ENCODE assay signal across 1 cellular context in the genomic region with DNA sequence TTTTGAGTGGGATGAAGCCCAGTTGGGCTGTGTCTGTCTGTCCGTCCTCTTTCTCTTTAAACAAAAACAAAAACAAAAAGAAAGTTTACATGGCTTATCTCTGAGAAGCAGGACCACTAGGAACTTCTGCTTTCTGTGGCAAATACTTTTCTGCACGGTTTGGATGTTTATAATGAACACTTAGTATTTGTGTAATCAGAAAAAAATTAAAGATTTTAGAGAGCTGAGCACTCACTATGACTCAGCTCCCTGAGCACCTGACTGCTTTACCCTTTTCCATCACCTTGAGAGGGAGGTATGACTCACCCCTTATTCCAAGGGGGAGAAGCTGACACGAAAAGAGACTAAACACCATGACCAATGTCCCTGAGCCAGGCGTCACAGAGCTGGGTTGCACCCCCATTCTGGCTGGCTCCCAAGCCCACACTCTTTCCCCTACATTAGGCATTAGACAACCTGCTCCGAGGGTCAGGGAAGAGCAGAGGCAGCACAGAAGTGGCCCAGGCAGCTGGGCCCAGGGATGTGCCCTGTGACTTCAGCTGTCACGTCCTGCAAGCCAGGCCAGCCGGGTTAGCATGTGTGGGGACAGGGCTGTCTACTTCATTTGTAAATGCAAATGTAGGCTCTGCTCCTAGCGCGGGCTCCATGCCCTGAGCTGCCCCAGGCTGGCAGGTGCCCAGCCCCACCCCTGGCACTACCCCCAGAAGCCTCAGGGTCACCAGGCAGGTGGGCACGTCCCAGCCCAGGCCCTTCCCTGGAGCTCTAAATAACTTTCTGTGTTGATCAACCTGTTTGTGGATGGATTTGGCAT.
TF ChIP-seq lines count a peak whose summit lies in the region.

No MANE protein-coding gene starts in this region.

TF ChIP-seq in K562, 482 proteins besides CTCF, POLR2A, EP300 and RAD21 (continued from another document and continues in another):
- TF ChIP-seq, protein P1, sequence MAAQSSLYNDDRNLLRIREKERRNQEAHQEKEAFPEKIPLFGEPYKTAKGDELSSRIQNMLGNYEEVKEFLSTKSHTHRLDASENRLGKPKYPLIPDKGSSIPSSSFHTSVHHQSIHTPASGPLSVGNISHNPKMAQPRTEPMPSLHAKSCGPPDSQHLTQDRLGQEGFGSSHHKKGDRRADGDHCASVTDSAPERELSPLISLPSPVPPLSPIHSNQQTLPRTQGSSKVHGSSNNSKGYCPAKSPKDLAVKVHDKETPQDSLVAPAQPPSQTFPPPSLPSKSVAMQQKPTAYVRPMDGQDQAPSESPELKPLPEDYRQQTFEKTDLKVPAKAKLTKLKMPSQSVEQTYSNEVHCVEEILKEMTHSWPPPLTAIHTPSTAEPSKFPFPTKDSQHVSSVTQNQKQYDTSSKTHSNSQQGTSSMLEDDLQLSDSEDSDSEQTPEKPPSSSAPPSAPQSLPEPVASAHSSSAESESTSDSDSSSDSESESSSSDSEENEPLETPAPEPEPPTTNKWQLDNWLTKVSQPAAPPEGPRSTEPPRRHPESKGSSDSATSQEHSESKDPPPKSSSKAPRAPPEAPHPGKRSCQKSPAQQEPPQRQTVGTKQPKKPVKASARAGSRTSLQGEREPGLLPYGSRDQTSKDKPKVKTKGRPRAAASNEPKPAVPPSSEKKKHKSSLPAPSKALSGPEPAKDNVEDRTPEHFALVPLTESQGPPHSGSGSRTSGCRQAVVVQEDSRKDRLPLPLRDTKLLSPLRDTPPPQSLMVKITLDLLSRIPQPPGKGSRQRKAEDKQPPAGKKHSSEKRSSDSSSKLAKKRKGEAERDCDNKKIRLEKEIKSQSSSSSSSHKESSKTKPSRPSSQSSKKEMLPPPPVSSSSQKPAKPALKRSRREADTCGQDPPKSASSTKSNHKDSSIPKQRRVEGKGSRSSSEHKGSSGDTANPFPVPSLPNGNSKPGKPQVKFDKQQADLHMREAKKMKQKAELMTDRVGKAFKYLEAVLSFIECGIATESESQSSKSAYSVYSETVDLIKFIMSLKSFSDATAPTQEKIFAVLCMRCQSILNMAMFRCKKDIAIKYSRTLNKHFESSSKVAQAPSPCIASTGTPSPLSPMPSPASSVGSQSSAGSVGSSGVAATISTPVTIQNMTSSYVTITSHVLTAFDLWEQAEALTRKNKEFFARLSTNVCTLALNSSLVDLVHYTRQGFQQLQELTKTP (IDR thresholded peaks at IDR 0.05; ENCODE audit: low read depth in 1 of 2, partially characterized antibody in 2 of 2): peak in 1 of 2 experiments; percentile 15
- TF ChIP-seq CXXC5 (CRISPR knock-in tag; IDR thresholded peaks at IDR 0.05): peak; percentile 50
- TF ChIP-seq NUFIP1 (IDR thresholded peaks at IDR 0.05; ENCODE audit: partially characterized antibody): no peak
- no peak for TF ChIP-seq ELF1 (tag; IDR thresholded peaks at IDR 0.05)
- TF ChIP-seq ZNF445 (CRISPR knock-in tag; IDR thresholded peaks at IDR 0.05; ENCODE audit: low read depth): no peak
- TF ChIP-seq, protein P2, sequence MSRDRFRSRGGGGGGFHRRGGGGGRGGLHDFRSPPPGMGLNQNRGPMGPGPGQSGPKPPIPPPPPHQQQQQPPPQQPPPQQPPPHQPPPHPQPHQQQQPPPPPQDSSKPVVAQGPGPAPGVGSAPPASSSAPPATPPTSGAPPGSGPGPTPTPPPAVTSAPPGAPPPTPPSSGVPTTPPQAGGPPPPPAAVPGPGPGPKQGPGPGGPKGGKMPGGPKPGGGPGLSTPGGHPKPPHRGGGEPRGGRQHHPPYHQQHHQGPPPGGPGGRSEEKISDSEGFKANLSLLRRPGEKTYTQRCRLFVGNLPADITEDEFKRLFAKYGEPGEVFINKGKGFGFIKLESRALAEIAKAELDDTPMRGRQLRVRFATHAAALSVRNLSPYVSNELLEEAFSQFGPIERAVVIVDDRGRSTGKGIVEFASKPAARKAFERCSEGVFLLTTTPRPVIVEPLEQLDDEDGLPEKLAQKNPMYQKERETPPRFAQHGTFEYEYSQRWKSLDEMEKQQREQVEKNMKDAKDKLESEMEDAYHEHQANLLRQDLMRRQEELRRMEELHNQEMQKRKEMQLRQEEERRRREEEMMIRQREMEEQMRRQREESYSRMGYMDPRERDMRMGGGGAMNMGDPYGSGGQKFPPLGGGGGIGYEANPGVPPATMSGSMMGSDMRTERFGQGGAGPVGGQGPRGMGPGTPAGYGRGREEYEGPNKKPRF (IDR thresholded peaks at IDR 0.05; ENCODE audit: low read depth, low read length): no peak
- TF ChIP-seq NBN (IDR thresholded peaks at IDR 0.05; ENCODE audit: low read depth): peak; percentile 59; the same call in 1 of the 2 replicates
- TF ChIP-seq POLR3G (IDR thresholded peaks at IDR 0.05; ENCODE audit: extremely low read depth, insufficient read length, insufficient replicate concordance): no peak
- TF ChIP-seq BHLHE40 (IDR thresholded peaks at IDR 0.05; ENCODE audit: low read length): peak; percentile 82
- TF ChIP-seq, protein P3, sequence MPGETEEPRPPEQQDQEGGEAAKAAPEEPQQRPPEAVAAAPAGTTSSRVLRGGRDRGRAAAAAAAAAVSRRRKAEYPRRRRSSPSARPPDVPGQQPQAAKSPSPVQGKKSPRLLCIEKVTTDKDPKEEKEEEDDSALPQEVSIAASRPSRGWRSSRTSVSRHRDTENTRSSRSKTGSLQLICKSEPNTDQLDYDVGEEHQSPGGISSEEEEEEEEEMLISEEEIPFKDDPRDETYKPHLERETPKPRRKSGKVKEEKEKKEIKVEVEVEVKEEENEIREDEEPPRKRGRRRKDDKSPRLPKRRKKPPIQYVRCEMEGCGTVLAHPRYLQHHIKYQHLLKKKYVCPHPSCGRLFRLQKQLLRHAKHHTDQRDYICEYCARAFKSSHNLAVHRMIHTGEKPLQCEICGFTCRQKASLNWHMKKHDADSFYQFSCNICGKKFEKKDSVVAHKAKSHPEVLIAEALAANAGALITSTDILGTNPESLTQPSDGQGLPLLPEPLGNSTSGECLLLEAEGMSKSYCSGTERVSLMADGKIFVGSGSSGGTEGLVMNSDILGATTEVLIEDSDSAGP (CRISPR knock-in tag; IDR thresholded peaks at IDR 0.05): no peak
- TF ChIP-seq NCOA1 (IDR thresholded peaks at IDR 0.05; ENCODE audit: low read depth): peak; percentile 68
- no peak for TF ChIP-seq GABPA (tag; conservative IDR thresholded peaks at IDR 0.05; ENCODE audit: low read depth)
- TF ChIP-seq, protein P4, sequence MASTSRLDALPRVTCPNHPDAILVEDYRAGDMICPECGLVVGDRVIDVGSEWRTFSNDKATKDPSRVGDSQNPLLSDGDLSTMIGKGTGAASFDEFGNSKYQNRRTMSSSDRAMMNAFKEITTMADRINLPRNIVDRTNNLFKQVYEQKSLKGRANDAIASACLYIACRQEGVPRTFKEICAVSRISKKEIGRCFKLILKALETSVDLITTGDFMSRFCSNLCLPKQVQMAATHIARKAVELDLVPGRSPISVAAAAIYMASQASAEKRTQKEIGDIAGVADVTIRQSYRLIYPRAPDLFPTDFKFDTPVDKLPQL (IDR thresholded peaks at IDR 0.05; ENCODE audit: extremely low read depth, insufficient read length): no peak
- no peak for TF ChIP-seq KDM5B (IDR thresholded peaks at IDR 0.05; ENCODE audit: insufficient replicate concordance, low read depth, low read length)
- TF ChIP-seq ELF2 (CRISPR knock-in tag; IDR thresholded peaks at IDR 0.05): no peak
- TF ChIP-seq FOS (IDR thresholded peaks at IDR 0.05; ENCODE audit: extremely low read depth, insufficient read length): peak; percentile 82
- TF ChIP-seq, protein P5, sequence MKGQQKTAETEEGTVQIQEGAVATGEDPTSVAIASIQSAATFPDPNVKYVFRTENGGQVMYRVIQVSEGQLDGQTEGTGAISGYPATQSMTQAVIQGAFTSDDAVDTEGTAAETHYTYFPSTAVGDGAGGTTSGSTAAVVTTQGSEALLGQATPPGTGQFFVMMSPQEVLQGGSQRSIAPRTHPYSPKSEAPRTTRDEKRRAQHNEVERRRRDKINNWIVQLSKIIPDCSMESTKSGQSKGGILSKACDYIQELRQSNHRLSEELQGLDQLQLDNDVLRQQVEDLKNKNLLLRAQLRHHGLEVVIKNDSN (CRISPR knock-in tag; IDR thresholded peaks at IDR 0.05): 0 out of 2 replicates have a peak, but pooled peaks have one; percentile 38
- TF ChIP-seq HEY1 (CRISPR knock-in tag; IDR thresholded peaks at IDR 0.05; ENCODE audit: borderline replicate concordance): no peak
- no peak for TF ChIP-seq TBP (optimal IDR thresholded peaks at IDR 0.05; ENCODE audit: low read depth, low read length)
- peak; percentile 79 for TF ChIP-seq TAL1 (IDR thresholded peaks at IDR 0.05)
- TF ChIP-seq, protein P6, sequence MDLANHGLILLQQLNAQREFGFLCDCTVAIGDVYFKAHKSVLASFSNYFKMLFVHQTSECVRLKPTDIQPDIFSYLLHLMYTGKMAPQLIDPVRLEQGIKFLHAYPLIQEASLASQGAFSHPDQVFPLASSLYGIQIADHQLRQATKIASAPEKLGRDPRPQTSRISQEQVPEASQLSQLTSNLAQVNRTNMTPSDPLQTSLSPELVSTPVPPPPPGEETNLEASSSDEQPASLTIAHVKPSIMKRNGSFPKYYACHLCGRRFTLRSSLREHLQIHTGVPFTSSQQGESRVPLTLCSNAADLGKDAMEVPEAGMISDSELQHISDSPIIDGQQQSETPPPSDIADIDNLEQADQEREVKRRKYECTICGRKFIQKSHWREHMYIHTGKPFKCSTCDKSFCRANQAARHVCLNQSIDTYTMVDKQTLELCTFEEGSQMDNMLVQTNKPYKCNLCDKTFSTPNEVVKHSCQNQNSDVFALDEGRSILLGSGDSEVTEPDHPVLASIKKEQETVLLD (IDR thresholded peaks at IDR 0.05): peak; percentile 31; the same call in 1 of the 2 replicates
- peak; percentile 66 for TF ChIP-seq SPI1 (IDR thresholded peaks at IDR 0.05; ENCODE audit: borderline replicate concordance, low read depth, low read length)
- TF ChIP-seq, protein P7, sequence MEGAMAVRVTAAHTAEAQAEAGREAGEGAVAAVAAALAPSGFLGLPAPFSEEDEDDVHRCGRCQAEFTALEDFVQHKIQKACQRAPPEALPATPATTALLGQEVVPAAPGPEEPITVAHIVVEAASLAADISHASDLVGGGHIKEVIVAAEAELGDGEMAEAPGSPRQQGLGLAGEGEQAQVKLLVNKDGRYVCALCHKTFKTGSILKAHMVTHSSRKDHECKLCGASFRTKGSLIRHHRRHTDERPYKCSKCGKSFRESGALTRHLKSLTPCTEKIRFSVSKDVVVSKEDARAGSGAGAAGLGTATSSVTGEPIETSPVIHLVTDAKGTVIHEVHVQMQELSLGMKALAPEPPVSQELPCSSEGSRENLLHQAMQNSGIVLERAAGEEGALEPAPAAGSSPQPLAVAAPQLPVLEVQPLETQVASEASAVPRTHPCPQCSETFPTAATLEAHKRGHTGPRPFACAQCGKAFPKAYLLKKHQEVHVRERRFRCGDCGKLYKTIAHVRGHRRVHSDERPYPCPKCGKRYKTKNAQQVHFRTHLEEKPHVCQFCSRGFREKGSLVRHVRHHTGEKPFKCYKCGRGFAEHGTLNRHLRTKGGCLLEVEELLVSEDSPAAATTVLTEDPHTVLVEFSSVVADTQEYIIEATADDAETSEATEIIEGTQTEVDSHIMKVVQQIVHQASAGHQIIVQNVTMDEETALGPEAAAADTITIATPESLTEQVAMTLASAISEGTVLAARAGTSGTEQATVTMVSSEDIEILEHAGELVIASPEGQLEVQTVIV (CRISPR knock-in tag; IDR thresholded peaks at IDR 0.05; ENCODE audit: borderline replicate concordance): no peak
- peak; percentile 63 for TF ChIP-seq MEIS2 (IDR thresholded peaks at IDR 0.05; ENCODE audit: partially characterized antibody)
- no peak for TF ChIP-seq ZNF165 (CRISPR knock-in tag; IDR thresholded peaks at IDR 0.05; ENCODE audit: borderline replicate concordance)
- TF ChIP-seq SMAD4 (CRISPR knock-in tag; conservative IDR thresholded peaks at IDR 0.05): peak; percentile 66
- TF ChIP-seq, protein P8, sequence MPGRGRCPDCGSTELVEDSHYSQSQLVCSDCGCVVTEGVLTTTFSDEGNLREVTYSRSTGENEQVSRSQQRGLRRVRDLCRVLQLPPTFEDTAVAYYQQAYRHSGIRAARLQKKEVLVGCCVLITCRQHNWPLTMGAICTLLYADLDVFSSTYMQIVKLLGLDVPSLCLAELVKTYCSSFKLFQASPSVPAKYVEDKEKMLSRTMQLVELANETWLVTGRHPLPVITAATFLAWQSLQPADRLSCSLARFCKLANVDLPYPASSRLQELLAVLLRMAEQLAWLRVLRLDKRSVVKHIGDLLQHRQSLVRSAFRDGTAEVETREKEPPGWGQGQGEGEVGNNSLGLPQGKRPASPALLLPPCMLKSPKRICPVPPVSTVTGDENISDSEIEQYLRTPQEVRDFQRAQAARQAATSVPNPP (IDR thresholded peaks at IDR 0.05; ENCODE audit: borderline replicate concordance, insufficient read depth, insufficient read length): no peak
